In genomic region chr15:92618121-92618520, GRCh38 we compare ENCODE assay signal across 17 cellular contexts. TPM values are rescaled to one million over a fixed set of nuclear protein-coding genes. Genes with fewer than 3 reads are reported as not detected.
DNase-seq lines count a peak whose midpoint lies in the region; ATAC-seq, FAIRE-seq and TF ChIP-seq lines count a peak whose summit lies in the region.
"Had no signal": no experiment of that assay in that cellular context is flagged by ENCODE, and none has a peak within 500 bp of the region (broad histone marks: within the 10 kb centered on the region; RNA-seq: fewer than 3 reads in every experiment).

No MANE protein-coding gene starts in this region.

- DNase-seq in astrocyte (ENCODE audit: low read depth) = no peak
- DNase-seq in right lobe of liver = no peak
- DNase-seq in middle frontal gyrus (ENCODE audit: extremely low spot score, low spot score) = no peak
- no peak for DNase-seq in retina
- no peak for DNase-seq in activated T-helper 1 cell treated with anti-CD3 and anti-CD28 coated beads, Interleukin-12 subunit alpha, Interleukin-12 subunit beta, Interleukin-2, Interleukin-4 antibody, amounts not matched to agents 30 ng/mL and 10 ng/mL and 1 ng/mL, durations not matched to agents 14 hours and 24 hours and 36 hours (ENCODE audit: low spot score)
- DNase-seq in NCI-H187 treated with DMSO at 0.1 percent for 48 hours (lab: John Stamatoyannopoulos, UW) = no peak
- DNase-seq: activated CD4-positive, alpha-beta T cell treated with anti-CD3 and anti-CD28 coated beads for 1 hour; CD8-positive, alpha-beta memory T cell; GF-D8; midbrain; stimulated activated CD4-positive, alpha-beta T cell treated with anti-CD3 and anti-CD28 coated beads, Interleukin-4, amount 100 ng/mL, for 4 hours; T-cell had no signal

- H3K27ac Mint-ChIP-seq in astrocyte (ENCODE audit: unreplicated experiment) = peak overlapping the region; percentile 62
- no peak overlapping the region for H3K27ac Mint-ChIP-seq in activated T-helper 1 cell treated with anti-CD3 and anti-CD28 coated beads, Interleukin-12 subunit alpha, Interleukin-12 subunit beta, Interleukin-2, Interleukin-4 antibody, amounts not matched to agents 30 ng/mL and 10 ng/mL and 1 ng/mL, durations not matched to agents 14 hours and 24 hours and 36 hours
- H3K27ac Mint-ChIP-seq: stimulated activated naive CD8-positive, alpha-beta T cell treated with anti-CD3 and anti-CD28 coated beads, Interleukin-15, Interleukin-2, amounts not matched to agents 100 ng/mL and 50 ng/mL, for 24 hours; T-cell had no signal

- 72% methylated on average over 3 of the region's 4 CpGs for WGBS in right lobe of liver (ENCODE audit: insufficient coverage, low coverage, low lambda C conversion rate, missing lambda C conversion rate)

- H3K9ac ChIP-seq in HUES6 (ENCODE audit: low read length) = no peak overlapping the region
- H3K9ac ChIP-seq in astrocyte (ENCODE audit: low read length) = no peak overlapping the region
- no peak overlapping the region for H3K9ac ChIP-seq in skeletal muscle tissue (ENCODE audit: low read depth in 1 of 3, low read length in 3 of 3)

- H3K27me3 ChIP-seq in HUES6 (ENCODE audit: control insufficient read depth, insufficient read depth, low read length) = no peaks in the 10 kb centered on the region
- H3K27me3 ChIP-seq in astrocyte (ENCODE audit: insufficient read depth, low read length) = no peaks in the 10 kb centered on the region
- no peaks in the 10 kb centered on the region for H3K27me3 ChIP-seq in right lobe of liver
- H3K27me3 ChIP-seq in skeletal muscle tissue (ENCODE audit: control insufficient read depth in 3 of 3, insufficient read depth in 3 of 3, low read length in 3 of 3) = no peaks in the 10 kb centered on the region

- H3K4me2 ChIP-seq in astrocyte (ENCODE audit: low read length) = peak overlapping the region; percentile 73

- H3K4me3 ChIP-seq in HUES6 (ENCODE audit: low read depth, low read length) = no peak overlapping the region
- no peak overlapping the region for H3K4me3 ChIP-seq in astrocyte (ENCODE audit: insufficient read depth, low read depth, low read length)
- peak overlapping the region in 1 of 3 donors; percentile 28 for H3K4me3 ChIP-seq in right lobe of liver
- no peak overlapping the region for H3K4me3 ChIP-seq in skeletal muscle tissue (ENCODE audit: low read length in 3 of 3)

- peaks cover 24% of the 10 kb centered on the region for H3K4me1 ChIP-seq in HUES6 (ENCODE audit: control insufficient read depth, insufficient read depth, low read length)
- H3K4me1 ChIP-seq in astrocyte (ENCODE audit: insufficient read depth, low read length) = peaks cover 24% of the 10 kb centered on the region
- H3K4me1 ChIP-seq in right lobe of liver = peaks cover 0 to 41% (median 21%) of the 10 kb centered on the region in 4 donors
- H3K4me1 ChIP-seq in skeletal muscle tissue (ENCODE audit: control insufficient read depth in 3 of 3, insufficient read depth in 3 of 3, low read length in 3 of 3) = peaks cover 28 to 59% (median 41%) of the 10 kb centered on the region in 3 donors

- H3K27ac ChIP-seq in HUES6 (ENCODE audit: low read depth, low read length) (0 out of 2 replicates have a peak overlapping the region, but pooled peaks have one; percentile 66), astrocyte (ENCODE audit: low read depth, low read length) (no peak overlapping the region), right lobe of liver (peak overlapping the region; percentile 49 to 96 (median 75)), skeletal muscle tissue (ENCODE audit: low read depth, low read length) (peak overlapping the region; percentile 66)
- H3K27ac ChIP-seq: HL-60 had no signal

- H3K4me3 Mint-ChIP-seq in astrocyte (ENCODE audit: unreplicated experiment) = no peak overlapping the region
- H3K4me3 Mint-ChIP-seq in activated T-helper 1 cell treated with anti-CD3 and anti-CD28 coated beads, Interleukin-12 subunit alpha, Interleukin-12 subunit beta, Interleukin-2, Interleukin-4 antibody, amounts not matched to agents 30 ng/mL and 10 ng/mL and 1 ng/mL, durations not matched to agents 14 hours and 24 hours and 36 hours = no peak overlapping the region
- H3K4me3 Mint-ChIP-seq: CD8-positive, alpha-beta memory T cell; stimulated activated naive CD8-positive, alpha-beta T cell treated with anti-CD3 and anti-CD28 coated beads, Interleukin-15, Interleukin-2, amounts not matched to agents 100 ng/mL and 50 ng/mL, for 24 hours; T-cell had no signal

- peaks cover 19% of the 10 kb centered on the region for H3K4me1 Mint-ChIP-seq in astrocyte (ENCODE audit: low read depth, unreplicated experiment)
- no peaks in the 10 kb centered on the region for H3K4me1 Mint-ChIP-seq in activated T-helper 1 cell treated with anti-CD3 and anti-CD28 coated beads, Interleukin-12 subunit alpha, Interleukin-12 subunit beta, Interleukin-2, Interleukin-4 antibody, amounts not matched to agents 30 ng/mL and 10 ng/mL and 1 ng/mL, durations not matched to agents 14 hours and 24 hours and 36 hours (ENCODE audit: low read depth)
- H3K4me1 Mint-ChIP-seq: CD8-positive, alpha-beta memory T cell; T-cell had no signal

- no peak overlapping the region for H2AFZ ChIP-seq in astrocyte (ENCODE audit: low read depth, low read length)

- TF ChIP-seq POLR2A in right lobe of liver (IDR thresholded peaks at IDR 0.05) = no peak

- intact Hi-C loops in right lobe of liver (cut with DNase I) = loop anchor here in 1 of 2 donors (10.0 kb wide), 1 partner anchor 47 kb away; no protein-coding TSS in a partner anchor
- intact Hi-C loops in activated T-helper 1 cell treated with anti-CD3 and anti-CD28 coated beads, Interleukin-12 subunit alpha, Interleukin-12 subunit beta, Interleukin-2, Interleukin-4 antibody, amounts not matched to agents 30 ng/mL and 10 ng/mL and 1 ng/mL, durations not matched to agents 14 hours and 24 hours and 36 hours (cut with micrococcal nuclease) = no loop called here

- no peaks in the 10 kb centered on the region for H4K20me1 ChIP-seq in astrocyte (ENCODE audit: insufficient read depth, low read length)

- no peak for FAIRE-seq in astrocyte (lab: Jason Lieb, UNC)
- FAIRE-seq: H54 had no signal

- H3K36me3 ChIP-seq in HUES6 (ENCODE audit: control insufficient read depth, insufficient read depth, low read length) (peaks cover 13% of the 10 kb centered on the region), astrocyte (ENCODE audit: insufficient read depth, low read length) (no peaks in the 10 kb centered on the region), right lobe of liver (no peaks in the 10 kb centered on the region), skeletal muscle tissue (ENCODE audit: control insufficient read depth in 3 of 3, insufficient read depth in 3 of 3, low read length in 3 of 3) (no peaks in the 10 kb centered on the region)

- H3K9me3 ChIP-seq in HUES6 (ENCODE audit: control insufficient read depth, insufficient read depth, low read depth, low read length) = no peaks in the 10 kb centered on the region
- no peaks in the 10 kb centered on the region for H3K9me3 ChIP-seq in astrocyte (ENCODE audit: insufficient read depth, low read depth, low read length)
- no peaks in the 10 kb centered on the region for H3K9me3 ChIP-seq in right lobe of liver
- H3K9me3 ChIP-seq in skeletal muscle tissue (ENCODE audit: control insufficient read depth in 3 of 3, low read length in 3 of 3) = no peaks in the 10 kb centered on the region

- H3K27me3 Mint-ChIP-seq in astrocyte (ENCODE audit: low read depth, unreplicated experiment) = no peaks in the 10 kb centered on the region
- H3K27me3 Mint-ChIP-seq in activated T-helper 1 cell treated with anti-CD3 and anti-CD28 coated beads, Interleukin-12 subunit alpha, Interleukin-12 subunit beta, Interleukin-2, Interleukin-4 antibody, amounts not matched to agents 30 ng/mL and 10 ng/mL and 1 ng/mL, durations not matched to agents 14 hours and 24 hours and 36 hours (ENCODE audit: insufficient read depth) = peaks cover 5% of the 10 kb centered on the region
- H3K27me3 Mint-ChIP-seq: stimulated activated naive CD8-positive, alpha-beta T cell treated with anti-CD3 and anti-CD28 coated beads, Interleukin-15, Interleukin-2, amounts not matched to agents 100 ng/mL and 50 ng/mL, for 24 hours; T-cell had no signal

- H3K9me3 Mint-ChIP-seq in astrocyte (ENCODE audit: unreplicated experiment) = no peaks in the 10 kb centered on the region
- no peaks in the 10 kb centered on the region for H3K9me3 Mint-ChIP-seq in activated T-helper 1 cell treated with anti-CD3 and anti-CD28 coated beads, Interleukin-12 subunit alpha, Interleukin-12 subunit beta, Interleukin-2, Interleukin-4 antibody, amounts not matched to agents 30 ng/mL and 10 ng/mL and 1 ng/mL, durations not matched to agents 14 hours and 24 hours and 36 hours
- H3K9me3 Mint-ChIP-seq: CD8-positive, alpha-beta memory T cell; stimulated activated naive CD8-positive, alpha-beta T cell treated with anti-CD3 and anti-CD28 coated beads, Interleukin-15, Interleukin-2, amounts not matched to agents 100 ng/mL and 50 ng/mL, for 24 hours; T-cell had no signal

- H3K36me3 Mint-ChIP-seq in astrocyte (ENCODE audit: low read depth, unreplicated experiment) = peaks cover 4% of the 10 kb centered on the region
- no peaks in the 10 kb centered on the region for H3K36me3 Mint-ChIP-seq in activated T-helper 1 cell treated with anti-CD3 and anti-CD28 coated beads, Interleukin-12 subunit alpha, Interleukin-12 subunit beta, Interleukin-2, Interleukin-4 antibody, amounts not matched to agents 30 ng/mL and 10 ng/mL and 1 ng/mL, durations not matched to agents 14 hours and 24 hours and 36 hours (ENCODE audit: low read depth)
- H3K36me3 Mint-ChIP-seq: CD8-positive, alpha-beta memory T cell; T-cell had no signal

- peak; percentile 6 to 16 (median 12) for ATAC-seq in right lobe of liver
- ATAC-seq: T-cell had no signal

- no peaks in the 10 kb centered on the region for H3K79me2 ChIP-seq in astrocyte (ENCODE audit: insufficient read depth, low read length)

- no peak for TF ChIP-seq CTCF in astrocyte (IDR thresholded peaks at IDR 0.05; ENCODE audit: insufficient read depth, low read depth, low read length)
- no peak for TF ChIP-seq CTCF in right lobe of liver (IDR thresholded peaks at IDR 0.05)

RNA-seq across cellular contexts. Expression of gene FAM174B, which starts 37.5 kb away (rescaled TPM):
- total RNA-seq in astrocyte (10.2 and 11.2 TPM in 2 replicates), right lobe of liver (10 to 100 TPM in 1 of 6 experiments, 1 to 10 TPM in 5; 2.0 to 11.9 (median 4.7) TPM), skeletal muscle tissue (8.4 TPM)
- total RNA-seq in activated T-helper 1 cell treated with anti-CD3 and anti-CD28 coated beads, Interleukin-12 subunit alpha, Interleukin-12 subunit beta, Interleukin-2, Interleukin-4 antibody, amounts not matched to agents 30 ng/mL and 10 ng/mL and 1 ng/mL, durations not matched to agents 14 hours and 24 hours and 36 hours = 2.0 and 4.9 TPM in 2 replicates
